ENCODE assay signal across 1 cellular context in the genomic region with DNA sequence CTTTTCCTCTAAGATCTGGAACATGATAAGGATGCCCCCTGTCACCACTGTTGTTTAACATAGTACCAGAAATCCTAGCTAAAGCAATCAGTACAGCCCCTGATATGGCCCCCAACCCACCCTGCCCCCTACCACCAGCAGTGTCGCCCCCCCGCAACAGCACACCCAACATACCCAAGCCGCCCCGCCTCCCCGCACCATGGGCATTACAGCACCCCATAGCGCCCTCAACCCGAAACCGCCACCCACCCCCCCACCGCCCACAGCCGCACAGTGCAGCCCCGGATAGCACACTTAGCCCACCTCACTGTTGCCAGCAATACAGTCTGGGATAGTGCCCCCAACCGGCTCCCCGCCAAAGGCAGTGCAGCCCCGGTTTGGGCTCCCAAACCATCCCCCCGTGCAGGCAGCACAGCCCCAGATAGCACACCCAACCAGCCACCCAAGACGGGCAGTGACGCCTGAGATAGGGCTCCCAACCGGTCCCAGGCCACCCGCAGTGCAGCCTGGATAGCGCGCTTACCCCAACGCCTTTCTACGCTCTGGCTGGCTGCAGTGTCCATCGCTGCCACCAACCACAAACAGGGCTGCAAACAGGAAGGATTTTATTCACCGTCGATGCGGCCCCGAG.
A peak's percentile ranks its signal among the peaks of the same experiment; 100 is the strongest.
TF ChIP-seq lines count a peak whose summit lies in the region.
"Not testable (repeated sequence)": the region's sequence is repeated elsewhere in the genome, so short reads cannot be mapped to it uniquely, and the experiment has no call there.

No MANE protein-coding gene starts in this region.

TF ChIP-seq in K562, 482 proteins besides CTCF, POLR2A, EP300 and RAD21 (continued from another document):
- TF ChIP-seq ZNF79 (CRISPR knock-in tag; IDR thresholded peaks at IDR 0.05; ENCODE audit: low read depth) (0 out of 2 replicates have a peak, but pooled peaks have one; percentile 20), ZNF263 (CRISPR knock-in tag; IDR thresholded peaks at IDR 0.05; ENCODE audit: borderline replicate concordance) (0 out of 2 replicates have a peak, but pooled peaks have one; percentile 21), SRF (CRISPR knock-in tag; IDR thresholded peaks at IDR 0.05) (peak in 1 of 2 experiments; percentile 72; a peak in 1 of 4 replicates), ZNF57 (CRISPR knock-in tag; IDR thresholded peaks at IDR 0.05) (0 out of 2 replicates have a peak, but pooled peaks have one; percentile 26), NR1H2 (CRISPR knock-in tag; IDR thresholded peaks at IDR 0.05) (0 out of 2 replicates have a peak, but pooled peaks have one; percentile 63), MYNN (IDR thresholded peaks at IDR 0.05) (peak; percentile 57; the same call in 1 of the 2 replicates), MYC (CRISPR knock-in tag; IDR thresholded peaks at IDR 0.05; ENCODE audit: borderline replicate concordance, low read depth) (peak; percentile 17; the same call in 1 of the 2 replicates), CBFB (CRISPR knock-in tag; IDR thresholded peaks at IDR 0.05) (0 out of 2 replicates have a peak, but pooled peaks have one; percentile 65), SAP30 (IDR thresholded peaks at IDR 0.05; ENCODE audit: borderline replicate concordance, insufficient read depth, low read depth, low read length, poor library complexity, severe bottlenecking) (peak; percentile 12)
- TF ChIP-seq MYNN (CRISPR knock-in tag; IDR thresholded peaks at IDR 0.05); MYC (IDR thresholded peaks at IDR 0.05; ENCODE audit: low read depth, low read length): not testable (repeated sequence)
- TF ChIP-seq, protein P1, sequence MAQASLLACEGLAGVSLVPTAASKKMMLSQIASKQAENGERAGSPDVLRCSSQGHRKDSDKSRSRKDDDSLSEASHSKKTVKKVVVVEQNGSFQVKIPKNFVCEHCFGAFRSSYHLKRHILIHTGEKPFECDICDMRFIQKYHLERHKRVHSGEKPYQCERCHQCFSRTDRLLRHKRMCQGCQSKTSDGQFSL (CRISPR knock-in tag; IDR thresholded peaks at IDR 0.05): peak; percentile 68; the same call in 1 of the 2 replicates
- TF ChIP-seq, protein P1 (tag; IDR thresholded peaks at IDR 0.05): not testable (repeated sequence)
